8 cellular contexts compared by ENCODE assay signal in the genomic region with DNA sequence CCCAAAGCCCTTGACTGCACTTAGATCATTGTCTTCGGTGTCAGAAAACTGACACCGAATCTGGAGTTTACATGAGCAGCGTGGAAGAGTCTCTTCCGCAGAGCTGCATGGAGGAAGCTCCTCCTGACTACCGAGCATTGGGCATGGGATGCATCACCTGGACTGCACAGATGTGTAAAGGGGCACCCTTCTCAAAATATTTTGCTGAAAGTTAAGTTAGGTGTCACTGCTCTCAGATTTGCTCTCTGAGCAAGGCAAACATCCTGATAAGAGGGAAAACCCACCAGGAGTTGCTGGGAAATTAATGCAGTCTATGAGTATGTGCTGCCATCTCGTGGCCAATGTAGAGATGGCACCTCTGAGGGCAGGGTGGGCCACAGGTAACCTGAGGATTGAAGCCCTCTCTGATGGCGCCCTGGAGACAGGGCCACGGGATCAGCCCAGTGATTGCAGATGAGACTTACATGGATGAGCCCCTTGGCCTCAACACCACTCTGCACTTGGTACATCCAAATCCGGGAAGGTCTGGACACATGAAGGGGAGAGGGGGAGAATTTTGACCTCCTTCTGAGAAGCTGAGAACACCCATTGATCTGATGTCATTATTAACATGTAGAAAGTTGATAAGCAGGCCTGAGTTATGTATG.
A peak's percentile ranks its signal among the peaks of the same experiment; 100 is the strongest.
DNase-seq lines count a peak whose midpoint lies in the region; ATAC-seq and TF ChIP-seq lines count a peak whose summit lies in the region.

No MANE protein-coding gene starts in this region.

- no peaks in the 10 kb centered on the region for H3K36me3 Mint-ChIP-seq in central memory CD8-positive, alpha-beta T cell (ENCODE audit: insufficient read depth)

- no peaks in the 10 kb centered on the region for H3K27me3 ChIP-seq in GM06990 (replicated peaks; ENCODE audit: control insufficient read depth, insufficient read depth, low read length)
- no peaks in the 10 kb centered on the region for H3K27me3 ChIP-seq in KMS-11 (ENCODE audit: insufficient read depth, low read depth)

- no peak overlapping the region for H3K4me2 ChIP-seq in KMS-11

- no peaks in the 10 kb centered on the region for H3K9me3 Mint-ChIP-seq in central memory CD8-positive, alpha-beta T cell

- ATAC-seq in GM21737 (IDR thresholded peaks at IDR 0.05; ENCODE audit: unreplicated experiment): peak; percentile 84
- ATAC-seq in central memory CD8-positive, alpha-beta T cell (replicated peaks; ENCODE audit: extremely low read depth, poor library complexity, severe bottlenecking): peak; percentile 46

- H3K27ac ChIP-seq in KMS-11: no peak overlapping the region

- no peak overlapping the region for H2AFZ ChIP-seq in KMS-11 (ENCODE audit: low read depth)

- H3K9ac ChIP-seq in KMS-11: no peak overlapping the region

- TF ChIP-seq CTCF in GM06990 (IDR thresholded peaks at IDR 0.05; ENCODE audit: insufficient read depth, low read length, poor library complexity, severe bottlenecking): peak; percentile 87
- TF ChIP-seq CTCF in KMS-11 (conservative IDR thresholded peaks at IDR 0.05; ENCODE audit: low read depth, low read length): peak; percentile 93

- no peaks in the 10 kb centered on the region for H3K4me1 Mint-ChIP-seq in central memory CD8-positive, alpha-beta T cell

- H3K27ac Mint-ChIP-seq in central memory CD8-positive, alpha-beta T cell (ENCODE audit: low read depth): no peak overlapping the region

- no peaks in the 10 kb centered on the region for H4K20me1 ChIP-seq in KMS-11 (ENCODE audit: insufficient read depth)

- H3K4me1 ChIP-seq in KMS-11 (ENCODE audit: low read depth, poor library complexity, severe bottlenecking): no peaks in the 10 kb centered on the region

- DNase-seq in GM06990 (ENCODE audit: extremely low read depth, insufficient read length) (no peak), kidney tubule cell (ENCODE audit: low spot score) (peak; percentile 57), GF-D8 (lab: John Stamatoyannopoulos, UW) (no peak)
- DNase-seq in activated CD4-positive, CD25-positive, alpha-beta regulatory T cell (lab: John Stamatoyannopoulos, UW): peak; percentile 5 to 62 (median 38)
- peak; percentile 27 to 47 for DNase-seq in central memory CD8-positive, alpha-beta T cell (ENCODE audit: low spot score in 2 of 2)
- DNase-seq in stimulated activated CD4-positive, alpha-beta T cell treated with anti-CD3 and anti-CD28 coated beads, Interleukin-4, amount 100 ng/mL, for 48 hours (ENCODE audit: low read depth in 2 of 2): peak; percentile 37 to 45

- no peaks in the 10 kb centered on the region for H3K36me3 ChIP-seq in GM06990 (ENCODE audit: control insufficient read depth, insufficient read depth, low read length)
- H3K36me3 ChIP-seq in KMS-11 (ENCODE audit: insufficient read depth): no peaks in the 10 kb centered on the region

- no peak overlapping the region for H3K4me3 Mint-ChIP-seq in central memory CD8-positive, alpha-beta T cell

- H3K79me2 ChIP-seq in KMS-11 (ENCODE audit: insufficient read depth, low read depth): no peaks in the 10 kb centered on the region

- peaks cover 8% of the 10 kb centered on the region for H3K27me3 Mint-ChIP-seq in central memory CD8-positive, alpha-beta T cell

- no peak overlapping the region for H3K4me3 ChIP-seq in GM06990 (replicated peaks; ENCODE audit: low read depth, low read length)
- H3K4me3 ChIP-seq in KMS-11 (IDR thresholded peaks at IDR 0.05; ENCODE audit: insufficient read depth, low read depth, low read length): no peak overlapping the region

Comparison
In these comparisons a context has a peak if more than half of its experiments do, and no peak if none do; other contexts are left out.
1. DNase-seq: peak in activated CD4-positive, CD25-positive, alpha-beta regulatory T cell (4 of 4), central memory CD8-positive, alpha-beta T cell (2 of 2), kidney tubule cell (single experiment) and stimulated activated CD4-positive, alpha-beta T cell treated with anti-CD3 and anti-CD28 coated beads, Interleukin-4, amount 100 ng/mL, for 48 hours (2 of 2); none in GM06990 (single experiment) and GF-D8 (single experiment).